Comparison of ENCODE assay signal across 27 cellular contexts in genomic region chr16:5906351-5906750, GRCh38.
"Had no signal": no experiment of that assay in that cellular context is flagged by ENCODE, and none has a peak within 500 bp of the region (broad histone marks: within the 10 kb centered on the region; RNA-seq: fewer than 3 reads in every experiment).

No MANE protein-coding gene starts in this region.

- H3K4me3 Mint-ChIP-seq: activated CD4-positive, alpha-beta memory T cell treated with anti-CD3 and anti-CD28 coated beads for 36 hours; activated CD4-positive, alpha-beta T cell treated with anti-CD3 and anti-CD28 coated beads for 36 hours; activated CD4-positive, alpha-beta T cell treated with anti-CD3 and anti-CD28 coated beads, Interleukin-2, amount 10 ng/mL, durations not matched to agents 24 days and 14 days; activated CD8-positive, alpha-beta memory T cell treated with anti-CD3 and anti-CD28 coated beads, Interleukin-2, amount 10 ng/mL, durations not matched to agents 7 days and 5 days; activated CD8-positive, alpha-beta T cell treated with anti-CD3 and anti-CD28 coated beads, Interleukin-2, amount 10 ng/mL, durations not matched to agents 7 days and 5 days; activated naive CD8-positive, alpha-beta T cell; activated T-helper 1 cell treated with anti-CD3 and anti-CD28 coated beads, Interleukin-12 subunit alpha, Interleukin-12 subunit beta, Interleukin-2, Interleukin-4 antibody, amounts not matched to agents 30 ng/mL and 10 ng/mL and 1 ng/mL, durations not matched to agents 14 hours and 24 hours and 36 hours had no signal

- H3K4me1 Mint-ChIP-seq: activated CD4-positive, alpha-beta T cell treated with anti-CD3 and anti-CD28 coated beads for 36 hours; activated CD4-positive, alpha-beta T cell treated with anti-CD3 and anti-CD28 coated beads, Interleukin-2, amount 10 ng/mL, durations not matched to agents 24 days and 14 days; activated CD8-positive, alpha-beta memory T cell treated with anti-CD3 and anti-CD28 coated beads, Interleukin-2, amount 10 ng/mL, durations not matched to agents 7 days and 5 days had no signal

- H3K9me3 ChIP-seq: body of pancreas, colonic mucosa, gastrocnemius medialis had no signal

- H3K4me1 ChIP-seq: body of pancreas, colonic mucosa, gastrocnemius medialis, heart left ventricle had no signal

- ATAC-seq: activated CD4-positive, alpha-beta T cell treated with anti-CD3 and anti-CD28 coated beads for 36 hours; activated CD8-positive, alpha-beta memory T cell treated with anti-CD3 and anti-CD28 coated beads, Interleukin-2, amount 10 ng/mL, durations not matched to agents 7 days and 5 days; activated CD8-positive, alpha-beta T cell treated with anti-CD3 and anti-CD28 coated beads, Interleukin-2, amount 10 ng/mL, durations not matched to agents 7 days and 5 days; body of pancreas; gastrocnemius medialis; heart left ventricle had no signal

- H3K27ac Mint-ChIP-seq: activated CD4-positive, alpha-beta memory T cell treated with anti-CD3 and anti-CD28 coated beads for 36 hours; activated CD4-positive, alpha-beta T cell treated with anti-CD3 and anti-CD28 coated beads for 36 hours; activated CD4-positive, alpha-beta T cell treated with anti-CD3 and anti-CD28 coated beads, Interleukin-2, amount 10 ng/mL, durations not matched to agents 24 days and 14 days; activated CD8-positive, alpha-beta memory T cell treated with anti-CD3 and anti-CD28 coated beads, Interleukin-2, amount 10 ng/mL, durations not matched to agents 7 days and 5 days; activated CD8-positive, alpha-beta T cell treated with anti-CD3 and anti-CD28 coated beads, Interleukin-2, amount 10 ng/mL, durations not matched to agents 7 days and 5 days; activated naive CD8-positive, alpha-beta T cell; activated T-helper 1 cell treated with anti-CD3 and anti-CD28 coated beads, Interleukin-12 subunit alpha, Interleukin-12 subunit beta, Interleukin-2, Interleukin-4 antibody, amounts not matched to agents 30 ng/mL and 10 ng/mL and 1 ng/mL, durations not matched to agents 14 hours and 24 hours and 36 hours; activated T-helper 2 cell treated with anti-CD3 and anti-CD28 coated beads, Interferon-gamma antibody, Interleukin-2, Interleukin-4, amounts not matched to agents 10 μg/mL and 5 μg/mL and 100 μg/mL, durations not matched to agents 14 hours and 24 hours and 36 hours had no signal

- H3K27me3 ChIP-seq: body of pancreas, cardiac muscle cell, colonic mucosa, foreskin keratinocyte, gastrocnemius medialis, heart left ventricle had no signal

- H3K27me3 Mint-ChIP-seq: activated CD4-positive, alpha-beta memory T cell treated with anti-CD3 and anti-CD28 coated beads for 36 hours; activated CD4-positive, alpha-beta T cell treated with anti-CD3 and anti-CD28 coated beads for 36 hours; activated CD4-positive, alpha-beta T cell treated with anti-CD3 and anti-CD28 coated beads, Interleukin-2, amount 10 ng/mL, durations not matched to agents 24 days and 14 days; activated CD8-positive, alpha-beta memory T cell treated with anti-CD3 and anti-CD28 coated beads, Interleukin-2, amount 10 ng/mL, durations not matched to agents 7 days and 5 days; activated naive CD8-positive, alpha-beta T cell had no signal

- H3K36me3 ChIP-seq: cardiac muscle cell, colonic mucosa, gastrocnemius medialis, heart left ventricle had no signal

- DNase-seq: activated CD4-positive, alpha-beta memory T cell treated with anti-CD3 and anti-CD28 coated beads for 36 hours; activated CD4-positive, alpha-beta T cell treated with anti-CD3 and anti-CD28 coated beads, Interleukin-2, amount 10 ng/mL, durations not matched to agents 24 days and 14 days; activated CD4-positive, CD25-positive, alpha-beta regulatory T cell; activated CD4-positive, CD25-positive, alpha-beta regulatory T cell treated with anti-CD3 and anti-CD28 coated beads, Interleukin-2, amount 50 U/mL, for 72 hours; activated CD8-positive, alpha-beta memory T cell treated with anti-CD3 and anti-CD28 coated beads, Interleukin-2, amount 10 ng/mL, durations not matched to agents 7 days and 5 days; activated CD8-positive, alpha-beta memory T cell treated with anti-CD3 and anti-CD28 coated beads, Interleukin-2, amount 50 U/mL, for 4 hours; activated CD8-positive, alpha-beta T cell treated with anti-CD3 and anti-CD28 coated beads, Interleukin-2, amount 10 ng/mL, durations not matched to agents 7 days and 5 days; activated gamma-delta T cell; activated naive CD4-positive, alpha-beta T cell treated with anti-CD3 and anti-CD28 coated beads, Interleukin-2, amount 50 U/mL, for 16 hours; activated naive CD4-positive, alpha-beta T cell treated with Interleukin-2 at 50 U/mL for 16 hours; activated T-cell treated with anti-CD3 and anti-CD28 coated beads, Interleukin-2, amount 50 U/mL, for 1 hour; activated T-cell treated with anti-CD3 and anti-CD28 coated beads, Interleukin-2, amount 50 U/mL, for 48 hours; amniotic stem cell; body of pancreas; central memory CD4-positive, alpha-beta T cell; cerebellar nuclear complex; colonic mucosa; effector CD8-positive, alpha-beta T cell; gastrocnemius medialis; glutamatergic neuron; heart left ventricle had no signal

- H3K36me3 Mint-ChIP-seq: activated CD4-positive, alpha-beta memory T cell treated with anti-CD3 and anti-CD28 coated beads for 36 hours; activated CD8-positive, alpha-beta memory T cell treated with anti-CD3 and anti-CD28 coated beads, Interleukin-2, amount 10 ng/mL, durations not matched to agents 7 days and 5 days; activated naive CD8-positive, alpha-beta T cell had no signal

- H3K4me3 ChIP-seq: body of pancreas, cardiac muscle cell, colonic mucosa, gastrocnemius medialis, heart left ventricle had no signal
